In the genomic region with DNA sequence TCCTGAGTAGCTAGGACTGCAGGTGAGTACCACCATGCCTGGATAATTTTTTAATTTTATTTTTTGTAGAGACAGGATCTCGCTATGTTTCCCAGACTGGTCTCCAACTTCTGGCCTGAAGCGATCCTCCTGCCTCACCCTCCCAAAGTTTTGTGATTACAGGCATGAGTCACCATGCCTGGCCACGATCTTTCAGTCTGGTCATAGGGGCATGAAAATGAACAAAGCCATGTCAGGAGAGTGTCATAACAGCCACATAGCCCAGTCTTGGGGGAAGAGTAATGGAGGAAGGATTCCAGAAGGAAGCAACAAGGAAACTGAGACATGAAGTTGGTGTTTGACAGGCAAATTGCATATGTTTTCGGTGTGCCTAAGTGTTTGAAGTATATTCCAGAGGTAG, we compare ENCODE assay signal across 16 cellular contexts. TPM values are rescaled to one million over a fixed set of nuclear protein-coding genes. Genes with fewer than 3 reads are reported as not detected.
A peak's percentile ranks its signal among the peaks of the same experiment; 100 is the strongest.
DNase-seq lines count a peak whose midpoint lies in the region; ATAC-seq, FAIRE-seq and TF ChIP-seq lines count a peak whose summit lies in the region.
"Had no signal": no experiment of that assay in that cellular context is flagged by ENCODE, and none has a peak within 500 bp of the region (broad histone marks: within the 10 kb centered on the region; RNA-seq: fewer than 3 reads in every experiment).

No MANE protein-coding gene starts in this region.

- TF ChIP-seq CTCF in K562 (IDR thresholded peaks at IDR 0.05 in 2 of 3, conservative IDR thresholded peaks at IDR 0.05 in 1 of 3; ENCODE audit: insufficient read depth in 2 of 3, low read depth in 1 of 3, low read length in 3 of 3) (no peak), neural progenitor cell (IDR thresholded peaks at IDR 0.05) (no peak), GM10248 (IDR thresholded peaks at IDR 0.05; ENCODE audit: control extremely low read depth, extremely low read depth, low read depth, missing control alignments) (no peak)

- TF ChIP-seq RAD21 in K562 (CRISPR knock-in tag; conservative IDR thresholded peaks at IDR 0.05 in 1 of 2, IDR thresholded peaks at IDR 0.05 in 1 of 2), result no peak

- H3K4me1 Mint-ChIP-seq in neural progenitor cell, result no peaks in the 10 kb centered on the region

- H3K36me3 ChIP-seq in K562 (ENCODE audit: control insufficient read depth, insufficient read depth, low read length) (no peaks in the 10 kb centered on the region), neural progenitor cell (no peaks in the 10 kb centered on the region)
- H3K36me3 ChIP-seq: BLaER1 treated with 17β-estradiol and CSF1 and Interleukin-3, amounts not matched to agents 10 nM and 100 nM had no signal

- H3K36me3 Mint-ChIP-seq in neural progenitor cell, result no peaks in the 10 kb centered on the region

- H3K27ac ChIP-seq in K562 (ENCODE audit: extremely low read depth, low read depth, low read length), result no peak overlapping the region
- H3K27ac ChIP-seq in neural progenitor cell, result no peak overlapping the region
- H3K27ac ChIP-seq: A549; BLaER1 treated with 17β-estradiol and CSF1 and Interleukin-3, amounts not matched to agents 10 nM and 100 nM; GM23248 had no signal

- peaks cover 3% of the 10 kb centered on the region for H3K27me3 Mint-ChIP-seq in neural progenitor cell (ENCODE audit: insufficient read depth, low read depth)

- no peak overlapping the region; the same call in 1 of the 2 replicates for H3K4me2 ChIP-seq in K562 (ENCODE audit: insufficient read depth, low read length)
- H3K4me2 ChIP-seq in neural progenitor cell, result no peak overlapping the region
- H3K4me2 ChIP-seq: A549; BLaER1 treated with 17β-estradiol and CSF1 and Interleukin-3, amounts not matched to agents 10 nM and 100 nM had no signal

- H4K20me1 ChIP-seq in K562 (replicated peaks; ENCODE audit: control insufficient read depth, insufficient read depth, low read length) (no peaks in the 10 kb centered on the region), neural progenitor cell (ENCODE audit: low read depth) (no peaks in the 10 kb centered on the region)
- H4K20me1 ChIP-seq: BLaER1 treated with 17β-estradiol and CSF1 and Interleukin-3, amounts not matched to agents 10 nM and 100 nM had no signal

- H3K9me3 ChIP-seq in K562 (replicated peaks; ENCODE audit: control insufficient read depth, insufficient read depth, low read depth, low read length), result no peaks in the 10 kb centered on the region
- H3K9me3 ChIP-seq in neural progenitor cell (ENCODE audit: low read depth), result no peaks in the 10 kb centered on the region
- H3K9me3 ChIP-seq: A549; BLaER1 treated with 17β-estradiol and CSF1 and Interleukin-3, amounts not matched to agents 10 nM and 100 nM had no signal

- no peak for FAIRE-seq in K562 (lab: Jason Lieb, UNC)
- FAIRE-seq: A549 had no signal

- H3K9ac ChIP-seq in K562 (ENCODE audit: insufficient read depth in 1 of 2, low read depth in 2 of 2, low read length in 2 of 2) (no peak overlapping the region), neural progenitor cell (no peak overlapping the region)
- H3K9ac ChIP-seq: BLaER1 treated with 17β-estradiol and CSF1 and Interleukin-3, amounts not matched to agents 10 nM and 100 nM; GM23248 had no signal

- POLR2A ChIA-PET in K562 (lab: Yijun Ruan, JAX) (no interaction called here), GM10248 (lab: Yijun Ruan, JAX) (no interaction called here)

- H3K79me2 ChIP-seq in K562 (ENCODE audit: control insufficient read depth, insufficient read depth, low read length) (no peaks in the 10 kb centered on the region), neural progenitor cell (ENCODE audit: low read depth) (no peaks in the 10 kb centered on the region)

- H3K9me1 ChIP-seq in K562 (ENCODE audit: control insufficient read depth, insufficient read depth, low read length), result no peaks in the 10 kb centered on the region

- in situ Hi-C loops in K562 (cut with MboI), result no loop called here

- no peaks in the 10 kb centered on the region for H3K9me3 Mint-ChIP-seq in neural progenitor cell

- H3K4me3 Mint-ChIP-seq in neural progenitor cell, result no peak overlapping the region

- DNase-seq in EH (ENCODE audit: low read depth) (peak; percentile 13), M059J (ENCODE audit: low read depth) (peak; percentile 72), K562 (ENCODE audit: extremely low read depth in 1 of 4, low spot score in 3 of 4) (peak in 1 of 4 experiments; percentile 32), neural progenitor cell (ENCODE audit: low spot score) (no peak), GM10248 (ENCODE audit: extremely low spot score) (no peak), NCI-H187 treated with DMSO at 0.1 percent for 48 hours (lab: John Stamatoyannopoulos, UW) (no peak), epidermal melanocyte (ENCODE audit: insufficient read length, low spot score) (no peak)
- DNase-seq in stimulated activated naive CD4-positive, alpha-beta T cell (lab: John Stamatoyannopoulos, UW), result no peak
- DNase-seq: GM23248, IMR-90, NCI-H1436 treated with DMSO at 0.1 percent for 48 hours, NCI-H2081, NCI-H82 had no signal

- TF ChIP-seq EP300 in K562 (IDR thresholded peaks at IDR 0.05; ENCODE audit: low read length), result no peak

- intact Hi-C loops in K562 (cut with micrococcal nuclease), result no loop called here

- no TSS peak for BruUV-seq in K562 (replicated peaks; lab: Mats Ljungman, UMichigan)

- H3K4me1 ChIP-seq in K562 (replicated peaks in 1 of 2; ENCODE audit: control insufficient read depth in 2 of 2, insufficient read depth in 2 of 2, low read length in 2 of 2), result peaks cover 0 to 4% of the 10 kb centered on the region in 2 experiments; a peak in 2 of 5 replicates
- no peaks in the 10 kb centered on the region for H3K4me1 ChIP-seq in neural progenitor cell
- H3K4me1 ChIP-seq: A549; BLaER1 treated with 17β-estradiol and CSF1 and Interleukin-3, amounts not matched to agents 10 nM and 100 nM had no signal

- WGBS in K562 (ENCODE audit: insufficient coverage, low coverage, missing lambda C conversion rate), result 28% methylated on average over 4 of the region's 4 CpGs

- no peak for TF ChIP-seq POLR2A in K562 (conservative IDR thresholded peaks at IDR 0.05)

- H3K27me3 ChIP-seq in K562 (ENCODE audit: control insufficient read depth in 2 of 2, insufficient read depth in 2 of 2, low read length in 2 of 2) (no peaks in the 10 kb centered on the region; a peak in 1 of 5 replicates), neural progenitor cell (no peaks in the 10 kb centered on the region)
- H3K27me3 ChIP-seq: BLaER1 treated with 17β-estradiol and CSF1 and Interleukin-3, amounts not matched to agents 10 nM and 100 nM had no signal

- peak overlapping the region; percentile 83 for H2AFZ ChIP-seq in K562 (ENCODE audit: low read depth, low read length)
- H2AFZ ChIP-seq in neural progenitor cell (replicated peaks), result peak overlapping the region; percentile 72
- H2AFZ ChIP-seq: GM23248 had no signal

- ATAC-seq in K562, result peak; percentile 58
- ATAC-seq: A549, Right ventricle myocardium inferior had no signal

- H3K4me3 ChIP-seq in K562 (no peak overlapping the region), neural progenitor cell (no peak overlapping the region)
- H3K4me3 ChIP-seq: A549; BLaER1 treated with 17β-estradiol and CSF1 and Interleukin-3, amounts not matched to agents 10 nM and 100 nM; GM23248 had no signal

- no peaks in the 10 kb centered on the region for H3F3A ChIP-seq in neural progenitor cell (ENCODE audit: low read depth)

- no peak overlapping the region for H3K27ac Mint-ChIP-seq in neural progenitor cell

- CTCF ChIA-PET in K562 (lab: Yijun Ruan, JAX; ENCODE audit: low intra/inter-chr PET ratio) (no interaction called here), GM10248 (lab: Yijun Ruan, JAX) (interaction anchor here (2.2 kb wide), 1 partner anchor 9 kb away, joined by 7 read pairs; no protein-coding TSS in a partner anchor)

RNA-seq across cellular contexts. Expression of a gene that starts 17.0 kb away (rescaled TPM):
- total RNA-seq in M059J (2014; rRNA removed; shearing (Covaris generic)), result 358 and 371 TPM in 2 replicates
- 14.6 and 24.3 TPM in 2 replicates for total RNA-seq in K562 (2011; cell fraction: chromatin; rRNA removed; ENCODE audit: low replicate concordance)
- total RNA-seq in K562 (2011; cell fraction: nucleolus; rRNA removed), result 12.3 and 12.6 TPM in 2 replicates
- total RNA-seq in K562 (2011; cell fraction: nucleoplasm; rRNA removed), result 40.9 and 74.8 TPM in 2 replicates
- 129 and 158 TPM in 2 replicates for total RNA-seq in K562 (2014; rRNA removed)
- total RNA-seq in K562 (2014; rRNA removed; fragmentation: Illumina TruSeq; extraction: Trizol), result 159 and 172 TPM in 2 replicates
- total RNA-seq in K562 (2015; rRNA removed; fragmentation: Illumina TruSeq; extraction: Trizol), result 161 and 182 TPM in 2 replicates
- total RNA-seq in K562 (2021), result 122 and 131 TPM in 2 replicates
- 306 and 410 TPM in 2 replicates for polyA plus RNA-seq in K562 (2011; rRNA removed)
- polyA plus RNA-seq in K562 (2011; cell fraction: cytosol; rRNA removed), result 114 and 326 TPM in 2 replicates
- polyA plus RNA-seq in K562 (2011; cell fraction: nucleus; rRNA removed), result 34.4 and 73.8 TPM in 2 replicates
- polyA plus RNA-seq in K562 (2012), result 163 and 213 TPM in 2 replicates
- 208 and 261 TPM in 2 replicates for polyA plus RNA-seq in K562 (2014; fragmentation: Illumina TruSeq; extraction: Trizol)
- 10 to 100 TPM; 48.9 to 68.3 TPM for polyA plus RNA-seq in K562 (2014; fragmentation: Nextera tagmentation; extraction: Ambion mirVana)
- polyA plus RNA-seq in K562 (2014; rRNA removed), result 162 and 197 TPM in 2 replicates
- polyA minus RNA-seq in K562 (2011; rRNA and poly(A)+ RNA removed), result 151 TPM in 2 replicates
- polyA minus RNA-seq in K562 (2011; cell fraction: cytosol; rRNA and poly(A)+ RNA removed), result 31.3 and 55.2 TPM in 2 replicates
- polyA minus RNA-seq in K562 (2011; cell fraction: nucleus; rRNA and poly(A)+ RNA removed), result 8.2 and 17.7 TPM in 2 replicates
- 67.8 and 122 TPM in 2 replicates for total RNA-seq in neural progenitor cell (ENCODE audit: low replicate concordance)

RNA-seq across cellular contexts. Expression of a gene that starts 17.0 kb away (rescaled TPM):
- 8.9 and 12.4 TPM in 2 replicates for total RNA-seq in M059J (2014; rRNA removed; shearing (Covaris generic))
- 21.2 and 29.8 TPM in 2 replicates for total RNA-seq in K562 (2011; cell fraction: chromatin; rRNA removed; ENCODE audit: low replicate concordance)
- 12.4 and 14.3 TPM in 2 replicates for total RNA-seq in K562 (2011; cell fraction: nucleolus; rRNA removed)
- 11.4 and 14.0 TPM in 2 replicates for total RNA-seq in K562 (2011; cell fraction: nucleoplasm; rRNA removed)
- total RNA-seq in K562 (2014; rRNA removed) (2.2 and 4.2 TPM in 2 replicates), K562 (2014; rRNA removed; fragmentation: Illumina TruSeq; extraction: Trizol) (10.5 and 12.9 TPM in 2 replicates), K562 (2015; rRNA removed; fragmentation: Illumina TruSeq; extraction: Trizol) (14.0 and 15.5 TPM in 2 replicates), K562 (2021) (12.3 and 17.5 TPM in 2 replicates), neural progenitor cell (ENCODE audit: low replicate concordance) (2.9 and 8.3 TPM in 2 replicates)
- polyA plus RNA-seq in K562 (2011; rRNA removed) (6.7 and 8.1 TPM in 2 replicates), K562 (2014; fragmentation: Illumina TruSeq; extraction: Trizol) (5.8 and 5.9 TPM in 2 replicates), K562 (2014; fragmentation: Nextera tagmentation; extraction: Ambion mirVana) (1 to 10 TPM; 2.6 to 3.8 TPM), K562 (2014; rRNA removed) (5.2 and 5.5 TPM in 2 replicates)
- 1.0 and 2.3 TPM in 2 replicates for polyA plus RNA-seq in K562 (2011; cell fraction: cytosol; rRNA removed)
- polyA plus RNA-seq in K562 (2011; cell fraction: nucleus; rRNA removed), result 4.3 and 4.6 TPM in 2 replicates
- polyA plus RNA-seq in K562 (2012), result 6.7 and 9.6 TPM in 2 replicates
- 10.0 TPM in 2 replicates for polyA minus RNA-seq in K562 (2011; rRNA and poly(A)+ RNA removed)
- polyA minus RNA-seq in K562 (2011; cell fraction: cytosol; rRNA and poly(A)+ RNA removed), result 9.6 and 11.6 TPM in 2 replicates
- 12.1 and 16.1 TPM in 2 replicates for polyA minus RNA-seq in K562 (2011; cell fraction: nucleus; rRNA and poly(A)+ RNA removed)

Comparison
In these comparisons a context has a peak if more than half of its experiments do, and no peak if none do; other contexts are left out.
1. DNase-seq: peak in EH (single experiment) and M059J (single experiment); none in neural progenitor cell (single experiment), GM10248 (single experiment), NCI-H187 treated with DMSO at 0.1 percent for 48 hours (single experiment), epidermal melanocyte (single experiment) and stimulated activated naive CD4-positive, alpha-beta T cell (0 of 6).